ENCODE assay signal across 1 cellular context in the genomic region with DNA sequence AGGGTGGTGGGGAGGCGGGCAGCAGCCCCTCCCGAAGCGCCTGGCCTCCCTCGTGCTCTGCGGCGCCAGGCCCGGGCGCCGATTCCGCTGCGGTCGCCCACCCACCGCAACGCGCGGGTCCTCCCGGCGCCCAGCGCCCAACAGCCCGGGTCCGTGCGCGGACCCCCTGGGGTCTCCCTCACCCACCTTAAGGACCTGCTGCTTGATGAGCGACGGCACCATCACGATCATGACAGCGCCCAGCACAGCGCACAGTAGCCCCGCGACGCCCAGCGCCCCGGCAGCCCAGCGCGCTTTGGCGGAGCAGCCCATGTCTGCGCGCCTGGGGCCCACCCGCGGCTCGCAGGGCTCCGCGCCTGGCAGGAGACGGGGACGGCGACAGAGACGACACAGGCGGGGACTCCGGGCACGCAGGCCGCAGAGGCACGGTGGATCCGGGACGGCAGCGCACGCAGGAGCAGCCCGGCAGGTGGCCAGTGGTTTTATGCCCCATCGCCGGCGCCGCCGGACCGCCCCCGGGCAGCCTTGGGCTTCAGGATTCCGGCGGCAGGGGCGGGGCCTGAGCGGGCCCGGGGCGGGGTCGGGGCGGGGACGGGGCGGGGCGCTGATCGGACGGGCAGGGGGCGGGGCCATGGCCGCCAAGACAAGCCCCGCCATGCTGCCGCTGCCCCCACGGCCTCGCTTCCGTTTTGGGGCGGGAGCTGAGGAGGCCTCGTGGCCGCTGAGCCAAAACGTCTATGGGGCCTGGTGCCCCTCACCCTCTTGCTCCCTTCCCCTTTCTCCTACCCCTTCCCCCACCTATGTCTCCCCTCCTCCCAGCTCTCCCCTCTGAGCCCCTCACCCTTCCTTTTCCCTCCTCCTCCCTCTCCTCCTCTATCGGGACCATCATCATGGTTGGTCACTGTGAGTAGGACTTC.
TF ChIP-seq lines count a peak whose summit lies in the region.

A gene with protein sequence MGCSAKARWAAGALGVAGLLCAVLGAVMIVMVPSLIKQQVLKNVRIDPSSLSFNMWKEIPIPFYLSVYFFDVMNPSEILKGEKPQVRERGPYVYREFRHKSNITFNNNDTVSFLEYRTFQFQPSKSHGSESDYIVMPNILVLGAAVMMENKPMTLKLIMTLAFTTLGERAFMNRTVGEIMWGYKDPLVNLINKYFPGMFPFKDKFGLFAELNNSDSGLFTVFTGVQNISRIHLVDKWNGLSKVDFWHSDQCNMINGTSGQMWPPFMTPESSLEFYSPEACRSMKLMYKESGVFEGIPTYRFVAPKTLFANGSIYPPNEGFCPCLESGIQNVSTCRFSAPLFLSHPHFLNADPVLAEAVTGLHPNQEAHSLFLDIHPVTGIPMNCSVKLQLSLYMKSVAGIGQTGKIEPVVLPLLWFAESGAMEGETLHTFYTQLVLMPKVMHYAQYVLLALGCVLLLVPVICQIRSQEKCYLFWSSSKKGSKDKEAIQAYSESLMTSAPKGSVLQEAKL (minus strand): TSS at position 456 of the 917 bp plus-strand sequence. CDS start 144 bp downstream, at position 312.

TF ChIP-seq in WTC11, 78 proteins besides CTCF, POLR2A, EP300 and RAD21 (continued from another document and continues in another):
- TF ChIP-seq, protein P1, sequence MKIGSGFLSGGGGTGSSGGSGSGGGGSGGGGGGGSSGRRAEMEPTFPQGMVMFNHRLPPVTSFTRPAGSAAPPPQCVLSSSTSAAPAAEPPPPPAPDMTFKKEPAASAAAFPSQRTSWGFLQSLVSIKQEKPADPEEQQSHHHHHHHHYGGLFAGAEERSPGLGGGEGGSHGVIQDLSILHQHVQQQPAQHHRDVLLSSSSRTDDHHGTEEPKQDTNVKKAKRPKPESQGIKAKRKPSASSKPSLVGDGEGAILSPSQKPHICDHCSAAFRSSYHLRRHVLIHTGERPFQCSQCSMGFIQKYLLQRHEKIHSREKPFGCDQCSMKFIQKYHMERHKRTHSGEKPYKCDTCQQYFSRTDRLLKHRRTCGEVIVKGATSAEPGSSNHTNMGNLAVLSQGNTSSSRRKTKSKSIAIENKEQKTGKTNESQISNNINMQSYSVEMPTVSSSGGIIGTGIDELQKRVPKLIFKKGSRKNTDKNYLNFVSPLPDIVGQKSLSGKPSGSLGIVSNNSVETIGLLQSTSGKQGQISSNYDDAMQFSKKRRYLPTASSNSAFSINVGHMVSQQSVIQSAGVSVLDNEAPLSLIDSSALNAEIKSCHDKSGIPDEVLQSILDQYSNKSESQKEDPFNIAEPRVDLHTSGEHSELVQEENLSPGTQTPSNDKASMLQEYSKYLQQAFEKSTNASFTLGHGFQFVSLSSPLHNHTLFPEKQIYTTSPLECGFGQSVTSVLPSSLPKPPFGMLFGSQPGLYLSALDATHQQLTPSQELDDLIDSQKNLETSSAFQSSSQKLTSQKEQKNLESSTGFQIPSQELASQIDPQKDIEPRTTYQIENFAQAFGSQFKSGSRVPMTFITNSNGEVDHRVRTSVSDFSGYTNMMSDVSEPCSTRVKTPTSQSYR (CRISPR knock-in tag; IDR thresholded peaks at IDR 0.05), result no peak
- TF ChIP-seq CREM (CRISPR knock-in tag; IDR thresholded peaks at IDR 0.05) (0 out of 2 replicates have a peak, but pooled peaks have one; percentile 39), ATF2 (CRISPR knock-in tag; IDR thresholded peaks at IDR 0.05; ENCODE audit: borderline replicate concordance, low read depth) (no peak), NFE2L1 (CRISPR knock-in tag; IDR thresholded peaks at IDR 0.05) (no peak), ELF4 (CRISPR knock-in tag; IDR thresholded peaks at IDR 0.05; ENCODE audit: low read depth) (no peak), GRHL2 (CRISPR knock-in tag; IDR thresholded peaks at IDR 0.05; ENCODE audit: insufficient replicate concordance, severe bottlenecking) (no peak), CREB1 (CRISPR knock-in tag; IDR thresholded peaks at IDR 0.05) (no peak), ZNF232 (CRISPR knock-in tag; IDR thresholded peaks at IDR 0.05) (peak; percentile 76; the same call in 1 of the 2 replicates), TP53 (CRISPR knock-in tag; IDR thresholded peaks at IDR 0.05) (no peak; the same call in 1 of the 2 replicates), ZNF416 (CRISPR knock-in tag; IDR thresholded peaks at IDR 0.05) (no peak), CBFB (CRISPR knock-in tag; IDR thresholded peaks at IDR 0.05; ENCODE audit: low read depth) (no peak), ATF3 (CRISPR knock-in tag; conservative IDR thresholded peaks at IDR 0.05) (no peak), TCF7 (CRISPR knock-in tag; IDR thresholded peaks at IDR 0.05; ENCODE audit: low read depth) (no peak), MXD4 (CRISPR knock-in tag; IDR thresholded peaks at IDR 0.05; ENCODE audit: borderline replicate concordance) (no peak), TEAD1 (CRISPR knock-in tag; IDR thresholded peaks at IDR 0.05) (peak; percentile 59; the same call in 1 of the 2 replicates), FOXP1 (CRISPR knock-in tag; IDR thresholded peaks at IDR 0.05; ENCODE audit: borderline replicate concordance) (no peak; the same call in none of the 2 replicates), E2F1 (CRISPR knock-in tag; IDR thresholded peaks at IDR 0.05) (peak; percentile 73; the same call in 1 of the 2 replicates), ATF6 (CRISPR knock-in tag; IDR thresholded peaks at IDR 0.05) (no peak), ZNF532 (CRISPR knock-in tag; IDR thresholded peaks at IDR 0.05; ENCODE audit: borderline replicate concordance) (no peak), ZNF423 (CRISPR knock-in tag; IDR thresholded peaks at IDR 0.05) (peak; percentile 32; the same call in 1 of the 2 replicates), MAX (CRISPR knock-in tag; IDR thresholded peaks at IDR 0.05) (peak; percentile 59; the same call in 1 of the 2 replicates), KAT7 (CRISPR knock-in tag; IDR thresholded peaks at IDR 0.05; ENCODE audit: borderline replicate concordance) (0 out of 2 replicates have a peak, but pooled peaks have one; percentile 63), RORB (CRISPR knock-in tag; IDR thresholded peaks at IDR 0.05) (no peak)
- TF ChIP-seq, protein P2, sequence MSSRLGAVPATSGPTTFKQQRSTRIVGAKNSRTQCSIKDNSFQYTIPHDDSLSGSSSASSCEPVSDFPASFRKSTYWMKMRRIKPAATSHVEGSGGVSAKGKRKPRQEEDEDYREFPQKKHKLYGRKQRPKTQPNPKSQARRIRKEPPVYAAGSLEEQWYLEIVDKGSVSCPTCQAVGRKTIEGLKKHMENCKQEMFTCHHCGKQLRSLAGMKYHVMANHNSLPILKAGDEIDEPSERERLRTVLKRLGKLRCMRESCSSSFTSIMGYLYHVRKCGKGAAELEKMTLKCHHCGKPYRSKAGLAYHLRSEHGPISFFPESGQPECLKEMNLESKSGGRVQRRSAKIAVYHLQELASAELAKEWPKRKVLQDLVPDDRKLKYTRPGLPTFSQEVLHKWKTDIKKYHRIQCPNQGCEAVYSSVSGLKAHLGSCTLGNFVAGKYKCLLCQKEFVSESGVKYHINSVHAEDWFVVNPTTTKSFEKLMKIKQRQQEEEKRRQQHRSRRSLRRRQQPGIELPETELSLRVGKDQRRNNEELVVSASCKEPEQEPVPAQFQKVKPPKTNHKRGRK (CRISPR knock-in tag; IDR thresholded peaks at IDR 0.05; ENCODE audit: borderline replicate concordance), result no peak
- TF ChIP-seq, protein P3, sequence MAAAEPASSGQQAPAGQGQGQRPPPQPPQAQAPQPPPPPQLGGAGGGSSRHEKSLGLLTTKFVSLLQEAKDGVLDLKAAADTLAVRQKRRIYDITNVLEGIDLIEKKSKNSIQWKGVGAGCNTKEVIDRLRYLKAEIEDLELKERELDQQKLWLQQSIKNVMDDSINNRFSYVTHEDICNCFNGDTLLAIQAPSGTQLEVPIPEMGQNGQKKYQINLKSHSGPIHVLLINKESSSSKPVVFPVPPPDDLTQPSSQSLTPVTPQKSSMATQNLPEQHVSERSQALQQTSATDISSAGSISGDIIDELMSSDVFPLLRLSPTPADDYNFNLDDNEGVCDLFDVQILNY (CRISPR knock-in tag; IDR thresholded peaks at IDR 0.05), result no peak
- TF ChIP-seq, protein P4, sequence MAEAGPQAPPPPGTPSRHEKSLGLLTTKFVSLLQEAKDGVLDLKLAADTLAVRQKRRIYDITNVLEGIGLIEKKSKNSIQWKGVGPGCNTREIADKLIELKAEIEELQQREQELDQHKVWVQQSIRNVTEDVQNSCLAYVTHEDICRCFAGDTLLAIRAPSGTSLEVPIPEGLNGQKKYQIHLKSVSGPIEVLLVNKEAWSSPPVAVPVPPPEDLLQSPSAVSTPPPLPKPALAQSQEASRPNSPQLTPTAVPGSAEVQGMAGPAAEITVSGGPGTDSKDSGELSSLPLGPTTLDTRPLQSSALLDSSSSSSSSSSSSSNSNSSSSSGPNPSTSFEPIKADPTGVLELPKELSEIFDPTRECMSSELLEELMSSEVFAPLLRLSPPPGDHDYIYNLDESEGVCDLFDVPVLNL (CRISPR knock-in tag; IDR thresholded peaks at IDR 0.05; ENCODE audit: borderline replicate concordance, low read depth), result peak; percentile 40; the same call in 1 of the 2 replicates
- TF ChIP-seq, protein P5, sequence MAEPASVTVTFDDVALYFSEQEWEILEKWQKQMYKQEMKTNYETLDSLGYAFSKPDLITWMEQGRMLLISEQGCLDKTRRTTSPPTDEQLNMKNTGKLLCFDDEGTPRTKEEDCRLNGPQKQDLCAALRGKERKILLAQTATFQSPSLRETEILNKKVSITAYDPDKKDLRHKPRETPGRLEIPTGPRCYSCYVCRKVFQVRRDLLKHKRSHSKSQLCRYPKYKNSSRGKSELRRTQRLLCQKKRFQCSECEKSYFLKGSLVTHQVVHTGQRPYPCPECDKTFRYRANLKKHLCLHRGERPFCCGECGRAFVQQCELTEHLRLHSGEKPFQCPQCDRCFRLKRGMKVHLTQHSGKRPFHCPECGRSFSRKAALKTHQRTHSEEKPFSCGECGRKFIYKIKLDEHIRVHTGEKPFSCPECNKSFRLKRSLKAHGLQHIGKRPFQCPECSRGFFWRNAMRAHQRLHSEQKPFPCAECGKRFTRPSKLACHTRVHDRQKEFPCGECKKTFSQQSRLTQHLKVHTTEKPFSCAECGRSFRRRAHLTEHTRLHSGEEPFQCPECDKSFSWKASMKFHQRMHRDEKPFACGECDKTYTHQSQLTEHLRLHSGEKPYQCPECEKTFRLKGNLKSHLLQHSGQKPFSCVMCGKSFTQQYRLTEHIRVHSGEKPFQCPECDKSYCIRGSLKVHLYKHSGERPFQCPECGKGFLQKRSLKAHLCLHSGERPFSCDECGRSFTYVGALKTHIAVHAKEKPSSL (CRISPR knock-in tag; conservative IDR thresholded peaks at IDR 0.05), result no peak
